In genomic region chr2:231597014-231597611, GRCh38 we compare ENCODE assay signal across 9 cellular contexts. TPM values are rescaled to one million over a fixed set of nuclear protein-coding genes. Genes with fewer than 3 reads are reported as not detected.
DNase-seq lines count a peak whose midpoint lies in the region; ATAC-seq and TF ChIP-seq lines count a peak whose summit lies in the region.
"Had no signal": no experiment of that assay in that cellular context is flagged by ENCODE, and none has a peak within 500 bp of the region (broad histone marks: within the 10 kb centered on the region; RNA-seq: fewer than 3 reads in every experiment).

No MANE protein-coding gene starts in this region.

- POLR2A ChIA-PET in Caco-2 (lab: Charles Lee): no interaction called here

- no TSS peak for BruUV-seq in Caco-2 (replicated peaks; lab: Mats Ljungman, UMichigan)

- H3K4me3 Mint-ChIP-seq in progenitor cell of endocrine pancreas (ENCODE audit: low read depth) (no peak overlapping the region), Caco-2 (ENCODE audit: unreplicated experiment) (no peak overlapping the region)

- ATAC-seq in GM19025 (IDR thresholded peaks at IDR 0.05; ENCODE audit: low read depth, unreplicated experiment) (peak; percentile 80), HG03432 (IDR thresholded peaks at IDR 0.05; ENCODE audit: unreplicated experiment) (peak; percentile 77), GM21737 (IDR thresholded peaks at IDR 0.05; ENCODE audit: unreplicated experiment) (no peak)

- no peak overlapping the region for H3K27ac Mint-ChIP-seq in progenitor cell of endocrine pancreas
- no peak overlapping the region for H3K27ac Mint-ChIP-seq in Caco-2 (ENCODE audit: unreplicated experiment)

- intact Hi-C loops in Caco-2 (cut with micrococcal nuclease; ENCODE audit: unreplicated experiment): no loop called here

- peaks cover 6% of the 10 kb centered on the region for H3K4me1 Mint-ChIP-seq in progenitor cell of endocrine pancreas (ENCODE audit: low read depth)
- H3K4me1 Mint-ChIP-seq in Caco-2 (ENCODE audit: low read depth, unreplicated experiment): no peaks in the 10 kb centered on the region

- H3K36me3 ChIP-seq in skeletal muscle satellite cell (ENCODE audit: insufficient read depth, low read length) (no peaks in the 10 kb centered on the region), Caco-2 (ENCODE audit: control insufficient read depth, insufficient read depth, low read length) (no peaks in the 10 kb centered on the region)

- H3K36me3 Mint-ChIP-seq in progenitor cell of endocrine pancreas (ENCODE audit: insufficient read depth) (no peaks in the 10 kb centered on the region), Caco-2 (ENCODE audit: insufficient read depth, unreplicated experiment) (no peaks in the 10 kb centered on the region)

- no peak overlapping the region for H3K4me3 ChIP-seq in skeletal muscle satellite cell (ENCODE audit: low read length)
- no peak overlapping the region for H3K4me3 ChIP-seq in Caco-2 (ENCODE audit: low read depth, low read length)

- CTCF ChIA-PET in Caco-2 (lab: Charles Lee): no interaction called here

- H3K4me2 ChIP-seq in skeletal muscle satellite cell (ENCODE audit: low read length): no peak overlapping the region

- H3K4me1 ChIP-seq in skeletal muscle satellite cell (ENCODE audit: control insufficient read depth, insufficient read depth, low read length): peaks cover 10% of the 10 kb centered on the region
- no peaks in the 10 kb centered on the region; the same call in 1 of the 2 replicates for H3K4me1 ChIP-seq in Caco-2

- DNase-seq in fibroblast of gingiva (ENCODE audit: low read depth) (peak; percentile 82), progenitor cell of endocrine pancreas (ENCODE audit: low spot score, unreplicated experiment) (no peak), NCI-H226 (no peak), Caco-2 (no peak)

- H3K9me3 ChIP-seq in skeletal muscle satellite cell (replicated peaks; ENCODE audit: low read length) (no peaks in the 10 kb centered on the region), Caco-2 (no peaks in the 10 kb centered on the region)

- H3K27me3 Mint-ChIP-seq in progenitor cell of endocrine pancreas: no peaks in the 10 kb centered on the region
- H3K27me3 Mint-ChIP-seq in Caco-2 (ENCODE audit: insufficient read depth, unreplicated experiment): no peaks in the 10 kb centered on the region

- no peaks in the 10 kb centered on the region for H3K27me3 ChIP-seq in skeletal muscle satellite cell (ENCODE audit: control insufficient read depth, insufficient read depth, low read length)
- H3K27me3 ChIP-seq in Caco-2 (replicated peaks; ENCODE audit: control insufficient read depth, insufficient read depth, low read length): no peaks in the 10 kb centered on the region

- TF ChIP-seq CTCF in progenitor cell of endocrine pancreas (IDR thresholded peaks at IDR 0.05; ENCODE audit: unreplicated experiment) (no peak), Caco-2 (IDR thresholded peaks at IDR 0.05; ENCODE audit: insufficient read depth in 1 of 2, low read depth in 1 of 2, low read length in 1 of 2, severe bottlenecking in 1 of 2, unreplicated experiment in 1 of 2) (no peak)

- H3K9me3 Mint-ChIP-seq in progenitor cell of endocrine pancreas (ENCODE audit: low read depth): no peaks in the 10 kb centered on the region
- H3K9me3 Mint-ChIP-seq in Caco-2 (ENCODE audit: unreplicated experiment): no peaks in the 10 kb centered on the region

- H3K9ac ChIP-seq in skeletal muscle satellite cell (ENCODE audit: low read depth, low read length): peak overlapping the region; percentile 16

RNA-seq across cellular contexts. Expression of gene TEX44, which starts 4.4 kb away (rescaled TPM):
- not detected in 2 replicates for total RNA-seq in skeletal muscle satellite cell (2012; rRNA removed)
- total RNA-seq in progenitor cell of endocrine pancreas (not detected in 2 replicates), Caco-2 (2022) (not detected in 2 replicates)
- total RNA-seq: urinary bladder had no signal
